39 cellular contexts compared by ENCODE assay signal in the genomic region with DNA sequence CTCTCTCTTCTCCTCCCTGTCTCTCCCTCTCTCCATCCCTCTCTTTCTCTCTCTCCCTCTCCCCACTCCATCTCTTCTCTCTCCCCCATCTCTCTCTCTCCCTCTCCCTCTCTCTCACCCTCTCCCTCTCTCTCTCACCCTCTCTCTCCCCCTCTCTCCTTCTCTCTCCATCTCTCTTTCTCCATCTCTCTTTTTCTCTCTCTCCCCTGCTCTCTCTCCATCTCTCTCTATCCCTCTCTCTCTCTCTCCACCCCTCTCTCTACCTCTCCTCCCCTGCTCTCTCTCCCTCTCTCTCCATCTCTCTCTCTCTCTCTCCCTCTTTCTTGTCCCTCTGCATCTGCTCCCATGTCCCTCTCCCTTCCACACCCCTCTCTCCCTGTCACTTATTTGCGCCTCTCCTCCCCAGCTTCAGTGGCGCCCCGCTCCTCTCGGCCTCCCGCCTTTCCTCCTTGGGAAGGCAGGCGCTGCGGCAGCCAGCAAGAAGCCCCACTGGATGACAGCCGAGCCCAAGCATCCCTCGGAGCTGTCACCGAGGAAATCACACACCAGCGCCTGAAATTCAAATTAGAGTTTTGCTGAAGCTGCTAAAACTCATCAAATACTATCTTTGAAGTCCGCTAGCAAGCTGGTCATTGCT. TPM values are rescaled to one million over a fixed set of nuclear protein-coding genes. Genes with fewer than 3 reads are reported as not detected.
"Had no signal": no experiment of that assay in that cellular context is flagged by ENCODE, and none has a peak within 500 bp of the region (broad histone marks: within the 10 kb centered on the region; RNA-seq: fewer than 3 reads in every experiment).

No MANE protein-coding gene starts in this region.

- H3K36me3 Mint-ChIP-seq: activated CD4-positive, alpha-beta memory T cell treated with anti-CD3 and anti-CD28 coated beads for 36 hours; activated naive CD4-positive, alpha-beta T cell treated with anti-CD3 and anti-CD28 coated beads, Interleukin-2, amount 50 U/mL, for 72 hours had no signal

- H3K4me1 Mint-ChIP-seq: activated B cell treated with CpG ODN at 0.5 μM for 24 hours; activated CD4-positive, alpha-beta T cell treated with anti-CD3 and anti-CD28 coated beads, Interleukin-2, amount 10 ng/mL, durations not matched to agents 24 days and 14 days; activated naive CD8-positive, alpha-beta T cell treated with anti-CD3 and anti-CD28 coated beads for 36 hours; activated T-helper 17 cell treated with anti-CD3 and anti-CD28 coated beads, Interleukin-2, amount 50 U/mL, for 72 hours had no signal

- H3K27ac ChIP-seq: adrenal gland, body of pancreas, cardiac muscle cell, VCaP had no signal

- H3K27ac Mint-ChIP-seq: activated B cell treated with CpG ODN at 0.5 μM for 24 hours; activated CD4-positive, alpha-beta memory T cell treated with anti-CD3 and anti-CD28 coated beads for 36 hours; activated CD4-positive, alpha-beta T cell treated with anti-CD3 and anti-CD28 coated beads, Interleukin-2, amount 10 ng/mL, durations not matched to agents 24 days and 14 days; activated CD8-positive, alpha-beta T cell treated with anti-CD3 and anti-CD28 coated beads for 36 hours; activated naive CD4-positive, alpha-beta T cell treated with anti-CD3 and anti-CD28 coated beads for 36 hours; activated naive CD4-positive, alpha-beta T cell treated with anti-CD3 and anti-CD28 coated beads, Interleukin-2, amount 50 U/mL, for 72 hours; activated naive CD8-positive, alpha-beta T cell treated with anti-CD3 and anti-CD28 coated beads for 36 hours; activated T-cell treated with anti-CD3 and anti-CD28 coated beads, Interleukin-2, amount 50 U/mL, for 72 hours; activated T-helper 1 cell treated with anti-CD3 and anti-CD28 coated beads, Interleukin-12 subunit alpha, Interleukin-12 subunit beta, Interleukin-2, Interleukin-4 antibody, amounts not matched to agents 30 ng/mL and 10 ng/mL and 1 ng/mL, durations not matched to agents 14 hours and 24 hours and 36 hours; activated T-helper 17 cell treated with anti-CD3 and anti-CD28 coated beads, Interleukin-2, amount 50 U/mL, for 72 hours; T-helper 2 cell treated with Interferon-gamma antibody and Interleukin-4, amounts not matched to agents 5 μg/mL and 100 μg/mL, for 36 hours had no signal

- H3K4me3 Mint-ChIP-seq: activated B cell treated with CpG ODN at 0.5 μM for 24 hours; activated CD4-positive, alpha-beta memory T cell treated with anti-CD3 and anti-CD28 coated beads for 36 hours; activated CD4-positive, alpha-beta T cell treated with anti-CD3 and anti-CD28 coated beads, Interleukin-2, amount 10 ng/mL, durations not matched to agents 24 days and 14 days; activated CD8-positive, alpha-beta T cell treated with anti-CD3 and anti-CD28 coated beads for 36 hours; activated naive CD4-positive, alpha-beta T cell treated with anti-CD3 and anti-CD28 coated beads for 36 hours; activated naive CD8-positive, alpha-beta T cell treated with anti-CD3 and anti-CD28 coated beads for 36 hours; activated T-cell treated with anti-CD3 and anti-CD28 coated beads, Interleukin-2, amount 50 U/mL, for 4 hours; activated T-cell treated with anti-CD3 and anti-CD28 coated beads, Interleukin-2, amount 50 U/mL, for 72 hours; activated T-helper 1 cell treated with anti-CD3 and anti-CD28 coated beads, Interleukin-12 subunit alpha, Interleukin-12 subunit beta, Interleukin-2, Interleukin-4 antibody, amounts not matched to agents 30 ng/mL and 10 ng/mL and 1 ng/mL, durations not matched to agents 14 hours and 24 hours and 36 hours; activated T-helper 17 cell treated with anti-CD3 and anti-CD28 coated beads, Interleukin-2, amount 50 U/mL, for 72 hours; central memory CD8-positive, alpha-beta T cell; T-helper 2 cell treated with Interferon-gamma antibody and Interleukin-4, amounts not matched to agents 5 μg/mL and 100 μg/mL, for 36 hours had no signal

- H3K9me3 ChIP-seq: adrenal gland, body of pancreas had no signal

- DNase-seq: activated B cell treated with CpG ODN at 0.5 μM for 24 hours; activated CD4-positive, alpha-beta memory T cell treated with anti-CD3 and anti-CD28 coated beads for 36 hours; activated CD4-positive, alpha-beta T cell treated with anti-CD3 and anti-CD28 coated beads for 4 hours; activated CD4-positive, alpha-beta T cell treated with anti-CD3 and anti-CD28 coated beads, Interleukin-2, amount 10 ng/mL, durations not matched to agents 24 days and 14 days; activated CD4-positive, alpha-beta T cell treated with anti-CD3 and anti-CD28 coated beads, Interleukin-2, amount 50 U/mL, for 1 hour; activated CD4-positive, alpha-beta T cell treated with anti-CD3 and anti-CD28 coated beads, Interleukin-2, amount 50 U/mL, for 4 hours; activated CD4-positive, CD25-positive, alpha-beta regulatory T cell treated with anti-CD3 and anti-CD28 coated beads, Interleukin-2, amount 50 U/mL, for 72 hours; activated CD8-positive, alpha-beta memory T cell treated with anti-CD3 and anti-CD28 coated beads, Interleukin-2, amount 50 U/mL, for 4 hours; activated CD8-positive, alpha-beta T cell treated with anti-CD3 and anti-CD28 coated beads for 36 hours; activated effector memory CD4-positive, alpha-beta T cell treated with anti-CD3 and anti-CD28 coated beads, Interleukin-2, amount 50 U/mL, for 16 hours; activated gamma-delta T cell treated with Interleukin-2 at 50 U/mL for 16 hours; activated naive CD4-positive, alpha-beta T cell; activated naive CD4-positive, alpha-beta T cell treated with anti-CD3 and anti-CD28 coated beads for 36 hours; activated naive CD4-positive, alpha-beta T cell treated with anti-CD3 and anti-CD28 coated beads, Interleukin-2, amount 50 U/mL, for 16 hours; activated naive CD8-positive, alpha-beta T cell treated with anti-CD3 and anti-CD28 coated beads for 36 hours; activated T-cell treated with anti-CD3 and anti-CD28 coated beads for 4 hours; activated T-cell treated with anti-CD3 and anti-CD28 coated beads, Interleukin-2, amount 50 U/mL, for 1 hour; activated T-cell treated with anti-CD3 and anti-CD28 coated beads, Interleukin-2, amount 50 U/mL, for 4 hours; activated T-cell treated with anti-CD3 and anti-CD28 coated beads, Interleukin-2, amount 50 U/mL, for 72 hours; adrenal gland; amniotic stem cell; aorta; body of pancreas; caudate nucleus; cerebellar nuclear complex; T-helper 2 cell; T-helper 9 cell had no signal

- H3K9me3 Mint-ChIP-seq: activated B cell treated with CpG ODN at 0.5 μM for 24 hours; activated CD4-positive, alpha-beta memory T cell treated with anti-CD3 and anti-CD28 coated beads for 36 hours; activated CD4-positive, alpha-beta T cell treated with anti-CD3 and anti-CD28 coated beads, Interleukin-2, amount 10 ng/mL, durations not matched to agents 24 days and 14 days; activated CD8-positive, alpha-beta T cell treated with anti-CD3 and anti-CD28 coated beads for 36 hours; activated naive CD4-positive, alpha-beta T cell treated with anti-CD3 and anti-CD28 coated beads for 36 hours; activated naive CD4-positive, alpha-beta T cell treated with anti-CD3 and anti-CD28 coated beads, Interleukin-2, amount 50 U/mL, for 72 hours; activated naive CD8-positive, alpha-beta T cell treated with anti-CD3 and anti-CD28 coated beads for 36 hours; activated T-cell treated with anti-CD3 and anti-CD28 coated beads, Interleukin-2, amount 50 U/mL, for 4 hours; activated T-cell treated with anti-CD3 and anti-CD28 coated beads, Interleukin-2, amount 50 U/mL, for 72 hours; activated T-helper 1 cell treated with anti-CD3 and anti-CD28 coated beads, Interleukin-12 subunit alpha, Interleukin-12 subunit beta, Interleukin-2, Interleukin-4 antibody, amounts not matched to agents 30 ng/mL and 10 ng/mL and 1 ng/mL, durations not matched to agents 14 hours and 24 hours and 36 hours; activated T-helper 17 cell treated with anti-CD3 and anti-CD28 coated beads, Interleukin-2, amount 50 U/mL, for 72 hours; central memory CD8-positive, alpha-beta T cell; T-helper 2 cell treated with Interferon-gamma antibody and Interleukin-4, amounts not matched to agents 5 μg/mL and 100 μg/mL, for 36 hours had no signal

- ATAC-seq: activated CD8-positive, alpha-beta T cell treated with anti-CD3 and anti-CD28 coated beads for 36 hours; activated naive CD4-positive, alpha-beta T cell treated with anti-CD3 and anti-CD28 coated beads, Interleukin-2, amount 50 U/mL, for 72 hours; activated T-cell treated with anti-CD3 and anti-CD28 coated beads, Interleukin-2, amount 50 U/mL, for 4 hours; activated T-cell treated with anti-CD3 and anti-CD28 coated beads, Interleukin-2, amount 50 U/mL, for 72 hours; activated T-helper 17 cell treated with anti-CD3 and anti-CD28 coated beads, Interleukin-2, amount 50 U/mL, for 72 hours; body of pancreas had no signal

- H3K27me3 ChIP-seq: adrenal gland, body of pancreas had no signal

- H3K36me3 ChIP-seq: adrenal gland, cardiac muscle cell had no signal

- H3K4me3 ChIP-seq: adrenal gland, body of pancreas, cardiac muscle cell had no signal

- FAIRE-seq: astrocyte, bronchial epithelial cell, TTC549 had no signal

RNA-seq across cellular contexts. Expression of gene EPHA8, which starts 15.4 kb away (rescaled TPM):
- total RNA-seq: activated B cell treated with CpG ODN at 0.5 μM for 24 hours; activated CD4-positive, alpha-beta memory T cell treated with anti-CD3 and anti-CD28 coated beads for 36 hours; activated CD4-positive, alpha-beta T cell treated with anti-CD3 and anti-CD28 coated beads, Interleukin-2, amount 10 ng/mL, durations not matched to agents 24 days and 14 days; activated CD8-positive, alpha-beta memory T cell treated with anti-CD3 and anti-CD28 coated beads for 36 hours; activated CD8-positive, alpha-beta T cell treated with anti-CD3 and anti-CD28 coated beads for 36 hours; activated naive CD4-positive, alpha-beta T cell treated with anti-CD3 and anti-CD28 coated beads for 36 hours; activated naive CD4-positive, alpha-beta T cell treated with anti-CD3 and anti-CD28 coated beads, Interleukin-2, amount 50 U/mL, for 72 hours; activated naive CD8-positive, alpha-beta T cell treated with anti-CD3 and anti-CD28 coated beads for 36 hours; activated T-cell treated with anti-CD3 and anti-CD28 coated beads, Interleukin-2, amount 50 U/mL, for 4 hours; activated T-cell treated with anti-CD3 and anti-CD28 coated beads, Interleukin-2, amount 50 U/mL, for 72 hours; activated T-helper 1 cell treated with anti-CD3 and anti-CD28 coated beads, Interleukin-12 subunit alpha, Interleukin-12 subunit beta, Interleukin-2, Interleukin-4 antibody, amounts not matched to agents 30 ng/mL and 10 ng/mL and 1 ng/mL, durations not matched to agents 14 hours and 24 hours and 36 hours; activated T-helper 17 cell treated with anti-CD3 and anti-CD28 coated beads, Interleukin-2, amount 50 U/mL, for 72 hours; aorta; bronchial epithelial cell; chondrocyte had no signal
- polyA plus RNA-seq: aorta had no signal
